In the genomic region with DNA sequence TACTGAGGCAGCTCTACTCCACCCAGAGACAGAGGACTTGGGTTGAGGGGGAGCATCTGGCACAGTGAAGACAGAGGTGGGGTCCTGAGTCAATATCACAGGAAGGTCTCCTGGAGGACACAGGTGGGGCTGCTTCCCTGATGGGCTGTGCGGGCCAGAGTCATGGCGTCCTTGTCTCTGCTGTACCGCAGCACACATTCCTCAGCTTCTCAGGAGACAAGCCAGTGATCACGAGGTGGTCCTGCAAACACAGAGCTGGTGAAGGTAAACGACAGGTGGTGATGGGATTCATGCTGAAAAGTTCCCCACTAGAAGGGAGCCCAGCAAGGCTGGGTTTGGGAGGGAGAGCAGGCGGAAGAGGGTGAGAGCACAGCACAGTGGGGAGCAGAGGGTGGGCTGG, we compare ENCODE assay signal across 1 cellular context.
TF ChIP-seq lines count a peak whose summit lies in the region.

No MANE protein-coding gene starts in this region.

TF ChIP-seq in K562, 482 proteins besides CTCF, POLR2A, EP300 and RAD21:
- TF ChIP-seq ZC3H4 (CRISPR knock-in tag; IDR thresholded peaks at IDR 0.05; ENCODE audit: borderline replicate concordance) (no peak), PHB2 (IDR thresholded peaks at IDR 0.05; ENCODE audit: low read depth) (no peak), SMAD4 (CRISPR knock-in tag; conservative IDR thresholded peaks at IDR 0.05) (no peak), HMGN3 (IDR thresholded peaks at IDR 0.05; ENCODE audit: borderline replicate concordance, extremely low read depth, insufficient read length, low read depth, low read length) (no peak), SAFB2 (IDR thresholded peaks at IDR 0.05; ENCODE audit: borderline replicate concordance, low read depth, low read length, severe bottlenecking) (no peak), NFRKB (IDR thresholded peaks at IDR 0.05; ENCODE audit: low read depth) (no peak), HDAC2 (IDR thresholded peaks at IDR 0.05) (no peak)
- TF ChIP-seq, protein P1, sequence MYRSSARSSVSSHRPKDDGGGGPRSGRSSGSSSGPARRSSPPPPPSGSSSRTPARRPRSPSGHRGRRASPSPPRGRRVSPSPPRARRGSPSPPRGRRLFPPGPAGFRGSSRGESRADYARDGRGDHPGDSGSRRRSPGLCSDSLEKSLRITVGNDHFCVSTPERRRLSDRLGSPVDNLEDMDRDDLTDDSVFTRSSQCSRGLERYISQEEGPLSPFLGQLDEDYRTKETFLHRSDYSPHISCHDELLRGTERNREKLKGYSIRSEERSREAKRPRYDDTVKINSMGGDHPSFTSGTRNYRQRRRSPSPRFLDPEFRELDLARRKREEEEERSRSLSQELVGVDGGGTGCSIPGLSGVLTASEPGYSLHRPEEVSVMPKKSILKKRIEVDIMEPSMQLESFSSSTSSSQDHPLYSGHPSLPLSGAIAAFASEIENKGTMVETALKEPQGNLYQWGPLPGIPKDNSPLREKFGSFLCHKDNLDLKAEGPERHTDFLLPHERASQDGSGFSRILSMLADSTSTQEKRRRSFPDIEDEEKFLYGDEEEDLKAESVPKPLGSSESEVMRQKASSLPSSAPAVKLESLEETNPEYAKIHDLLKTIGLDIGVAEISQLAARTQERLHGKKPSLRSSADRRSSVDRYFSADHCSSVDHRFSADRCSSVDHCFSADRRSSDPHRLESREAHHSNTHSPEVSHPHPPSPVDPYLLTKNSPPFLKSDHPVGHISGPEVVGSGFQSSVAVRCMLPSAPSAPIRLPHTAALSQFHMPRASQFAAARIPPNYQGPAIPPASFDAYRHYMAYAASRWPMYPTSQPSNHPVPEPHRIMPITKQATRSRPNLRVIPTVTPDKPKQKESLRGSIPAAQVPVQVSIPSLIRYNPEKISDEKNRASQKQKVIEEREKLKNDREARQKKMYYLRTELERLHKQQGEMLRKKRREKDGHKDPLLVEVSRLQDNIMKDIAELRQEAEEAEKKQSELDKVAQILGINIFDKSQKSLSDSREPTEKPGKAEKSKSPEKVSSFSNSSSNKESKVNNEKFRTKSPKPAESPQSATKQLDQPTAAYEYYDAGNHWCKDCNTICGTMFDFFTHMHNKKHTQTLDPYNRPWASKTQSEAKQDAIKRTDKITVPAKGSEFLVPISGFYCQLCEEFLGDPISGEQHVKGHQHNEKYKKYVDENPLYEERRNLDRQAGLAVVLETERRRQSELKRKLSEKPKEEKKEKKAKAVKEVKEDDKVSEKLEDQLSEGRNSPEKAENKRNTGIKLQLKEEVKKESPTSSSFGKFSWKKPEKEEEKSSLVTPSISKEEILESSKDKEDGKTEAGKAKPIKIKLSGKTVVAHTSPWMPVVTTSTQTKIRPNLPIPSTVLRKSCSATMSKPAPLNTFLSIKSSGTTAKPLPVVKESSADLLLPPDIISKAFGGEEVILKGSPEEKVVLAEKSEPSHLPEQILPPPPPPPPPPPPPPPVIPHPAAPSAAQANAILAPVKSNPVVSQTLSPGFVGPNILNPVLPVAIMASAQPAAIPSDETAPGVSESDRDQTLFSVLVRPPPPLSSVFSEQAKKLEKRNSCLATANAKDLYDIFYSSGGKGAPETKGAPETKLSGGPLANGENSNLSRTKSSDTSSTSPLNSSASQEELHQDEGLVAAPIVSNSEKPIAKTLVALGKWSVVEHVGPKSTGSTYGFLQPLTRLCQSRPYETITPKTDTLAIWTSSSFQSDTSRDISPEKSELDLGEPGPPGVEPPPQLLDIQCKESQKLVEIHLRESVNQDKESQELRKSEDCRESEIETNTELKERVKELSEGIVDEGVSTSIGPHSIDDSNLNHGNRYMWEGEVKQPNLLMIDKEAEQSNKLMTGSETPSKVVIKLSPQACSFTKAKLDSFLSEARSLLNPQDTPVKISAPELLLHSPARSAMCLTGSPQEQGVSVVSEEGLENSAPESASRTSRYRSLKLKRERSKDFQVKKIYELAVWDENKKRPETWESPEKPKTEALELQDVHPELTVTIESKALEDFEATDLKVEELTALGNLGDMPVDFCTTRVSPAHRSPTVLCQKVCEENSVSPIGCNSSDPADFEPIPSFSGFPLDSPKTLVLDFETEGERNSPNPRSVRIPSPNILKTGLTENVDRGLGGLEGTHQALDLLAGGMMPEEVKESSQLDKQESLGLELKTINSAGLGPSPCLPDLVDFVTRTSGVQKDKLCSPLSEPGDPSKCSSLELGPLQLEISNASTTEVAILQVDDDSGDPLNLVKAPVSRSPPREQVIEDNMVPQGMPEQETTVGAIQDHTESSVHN (IDR thresholded peaks at IDR 0.05; ENCODE audit: borderline replicate concordance in 1 of 2, low read depth in 1 of 2), result no peak
TF ChIP-seq in K562: peak in this region for 0.
